ENCODE assay signal across 12 cellular contexts in the genomic region with DNA sequence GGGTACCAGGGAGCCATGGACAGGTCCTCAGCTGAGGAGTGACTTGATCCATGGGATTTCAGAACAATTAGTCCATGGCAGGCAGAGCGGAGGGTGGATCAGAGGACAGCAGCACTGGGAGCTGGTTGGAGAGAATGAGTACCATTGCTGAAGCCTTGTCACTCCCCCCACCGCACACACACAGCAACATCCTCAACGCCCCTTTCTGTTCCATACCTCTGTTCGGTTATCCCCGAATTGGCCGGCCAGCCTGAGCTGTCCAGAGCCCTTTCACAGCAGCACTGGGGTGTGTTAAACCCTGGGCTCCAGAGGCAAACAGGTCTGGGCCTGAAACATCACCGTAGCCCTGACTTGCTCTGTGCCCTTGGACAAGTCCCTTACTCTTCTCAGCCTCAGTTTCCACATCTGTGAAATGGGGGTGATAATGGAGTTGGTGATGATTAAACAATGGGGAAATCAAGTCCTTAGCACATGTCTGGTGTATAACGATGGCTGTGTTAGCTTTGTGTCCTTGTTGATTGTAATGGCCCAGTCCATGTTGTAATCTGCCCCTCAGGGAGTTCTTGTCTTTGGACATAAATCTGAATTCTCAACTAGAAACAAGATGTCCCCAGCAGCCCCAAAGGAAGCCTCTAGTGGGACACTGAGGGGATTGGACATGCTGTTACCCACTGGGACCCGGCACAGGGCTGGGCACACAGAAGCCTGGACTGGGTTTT. TPM values are rescaled to one million over a fixed set of nuclear protein-coding genes. Genes with fewer than 3 reads are reported as not detected.
DNase-seq lines count a peak whose midpoint lies in the region; ATAC-seq, FAIRE-seq and TF ChIP-seq lines count a peak whose summit lies in the region.
"Had no signal": no experiment of that assay in that cellular context is flagged by ENCODE, and none has a peak within 500 bp of the region (broad histone marks: within the 10 kb centered on the region; RNA-seq: fewer than 3 reads in every experiment).

No MANE protein-coding gene starts in this region.

- intact Hi-C loops in heart left ventricle (cut with DNase I), result loop anchor here in 6 of 10 donors (2.0 to 5.0 kb wide), 4 partner anchors 14 to 92 kb away; a partner anchor contains a TSS
- intact Hi-C loops in pancreas (cut with DNase I), result no loop called here
- intact Hi-C loops in uterus (cut with DNase I; ENCODE audit: low total_unique reads), result no loop called here

- no peak overlapping the region for H3K4me3 ChIP-seq in SK-N-SH (ENCODE audit: low read depth in 2 of 2, low read length in 1 of 2)
- H3K4me3 ChIP-seq in heart left ventricle, result no peak overlapping the region
- H3K4me3 ChIP-seq in pancreas, result no peak overlapping the region
- no peak overlapping the region for H3K4me3 ChIP-seq in uterus

- H3F3A ChIP-seq in SK-N-SH (replicated peaks; ENCODE audit: insufficient read depth), result peaks cover 21% of the 10 kb centered on the region

- TF ChIP-seq POLR2A in heart left ventricle (IDR thresholded peaks at IDR 0.05) (no peak), uterus (IDR thresholded peaks at IDR 0.05) (no peak)

- TF ChIP-seq CTCF in SK-N-SH (IDR thresholded peaks at IDR 0.05), result no peak
- TF ChIP-seq CTCF in heart left ventricle (IDR thresholded peaks at IDR 0.05), result no peak
- TF ChIP-seq CTCF in pancreas (IDR thresholded peaks at IDR 0.05), result no peak
- TF ChIP-seq CTCF in uterus (IDR thresholded peaks at IDR 0.05), result no peak

- peaks cover 47 to 97% of the 10 kb centered on the region in 2 experiments; a peak in 3 of 4 replicates for H3K4me1 ChIP-seq in SK-N-SH (ENCODE audit: control insufficient read depth in 1 of 2, insufficient read depth in 2 of 2, low read depth in 1 of 2, low read length in 1 of 2)
- H3K4me1 ChIP-seq in heart left ventricle, result peaks cover 54 to 100% (median 99%) of the 10 kb centered on the region in 12 donors
- H3K4me1 ChIP-seq in pancreas, result peaks cover 20 to 62% (median 28%) of the 10 kb centered on the region in 3 donors
- H3K4me1 ChIP-seq in uterus, result peaks cover 74 to 80% of the 10 kb centered on the region in 2 donors

- H3K36me3 ChIP-seq in SK-N-SH (replicated peaks in 1 of 2; ENCODE audit: control insufficient read depth in 1 of 2, insufficient read depth in 2 of 2, low read length in 1 of 2) (peaks cover 0 to 16% of the 10 kb centered on the region in 2 experiments), heart left ventricle (peaks cover 0 to 7% (median 0%) of the 10 kb centered on the region in 9 donors), pancreas (no peaks in the 10 kb centered on the region), uterus (no peaks in the 10 kb centered on the region)

- POLR2A ChIA-PET in SK-N-SH (lab: Yijun Ruan, JAX), result no interaction called here

- CTCF ChIA-PET in SK-N-SH (lab: Yijun Ruan, JAX), result interaction anchor here (1.4 to 1.5 kb wide), 2 partner anchors 35 to 84 kb away, joined by 3 to 9 read pairs; no protein-coding TSS in a partner anchor

- no peak for DNase-seq in SK-N-SH
- DNase-seq in heart left ventricle, result peak in 1 of 5 donors; percentile 28
- no peak for DNase-seq in pancreas
- DNase-seq in uterus, result peak; percentile 25 to 57
- DNase-seq in DMS53 (lab: John Stamatoyannopoulos, UW), result no peak
- DNase-seq: NCI-H2171 treated with DMSO at 0.1 percent for 48 hours had no signal

- ATAC-seq in SK-N-SH treated with all-trans-retinoic acid at 6 μM for 48 hours (no peak), heart left ventricle (no peak), pancreas (no peak), GM19023 (IDR thresholded peaks at IDR 0.05; ENCODE audit: unreplicated experiment) (no peak), HG03460 (IDR thresholded peaks at IDR 0.05; ENCODE audit: unreplicated experiment) (no peak)
- ATAC-seq: activated CD4-positive, CD25-positive, alpha-beta regulatory T cell treated with anti-CD3 and anti-CD28 coated beads, Interleukin-2, amount 50 U/mL, for 24 hours had no signal

- no peak for TF ChIP-seq RAD21 in SK-N-SH (IDR thresholded peaks at IDR 0.05; ENCODE audit: low read length)

- peaks cover 50% of the 10 kb centered on the region for H3K79me2 ChIP-seq in SK-N-SH (ENCODE audit: insufficient read depth)

- H3K9ac ChIP-seq in SK-N-SH, result peak overlapping the region; percentile 76; the same call in 1 of the 2 replicates

- TF ChIP-seq EP300 in SK-N-SH (IDR thresholded peaks at IDR 0.05; ENCODE audit: borderline replicate concordance in 1 of 2, low read depth in 1 of 2, low read length in 1 of 2), result no peak

- H3K9me3 ChIP-seq in SK-N-SH, result no peaks in the 10 kb centered on the region
- H3K9me3 ChIP-seq in heart left ventricle, result no peaks in the 10 kb centered on the region
- no peaks in the 10 kb centered on the region for H3K9me3 ChIP-seq in pancreas
- H3K9me3 ChIP-seq in uterus, result no peaks in the 10 kb centered on the region

- no peak for FAIRE-seq in pancreas (lab: Jason Lieb, UNC)
- FAIRE-seq: G401.6 had no signal

- H3K27me3 ChIP-seq in SK-N-SH (ENCODE audit: insufficient read depth) (no peaks in the 10 kb centered on the region), heart left ventricle (no peaks in the 10 kb centered on the region), pancreas (no peaks in the 10 kb centered on the region), uterus (no peaks in the 10 kb centered on the region)

- no peak overlapping the region for H3K4me2 ChIP-seq in SK-N-SH

- no peak overlapping the region for H2AFZ ChIP-seq in SK-N-SH (ENCODE audit: low read depth)

- WGBS in SK-N-SH (ENCODE audit: low lambda C conversion rate), result 97% methylated on average over 5 of the region's 9 CpGs
- WGBS in heart left ventricle, 4 donors, result 89 to 96% (median 92%) methylated on average over 9 of the region's 9 CpGs
- 93 to 95% methylated on average over 9 of the region's 9 CpGs for WGBS in pancreas, 2 donors

- H4K20me1 ChIP-seq in SK-N-SH (ENCODE audit: insufficient read depth), result no peaks in the 10 kb centered on the region

- H3K27ac ChIP-seq in SK-N-SH (ENCODE audit: low read depth in 2 of 2, low read length in 1 of 2) (peak overlapping the region in 1 of 2 experiments; percentile 94; a peak in 1 of 4 replicates), heart left ventricle (peak overlapping the region; percentile 96 to 100 (median 98)), pancreas (peak overlapping the region in 3 of 4 donors; percentile 68 to 89 (median 89)), uterus (peak overlapping the region; percentile 97 to 100)
- H3K27ac ChIP-seq: 22Rv1 had no signal

- H3K9me2 ChIP-seq in SK-N-SH, result no peaks in the 10 kb centered on the region

TF ChIP-seq in SK-N-SH, 30 proteins besides CTCF, POLR2A, EP300 and RAD21:
- TF ChIP-seq TCF12 (IDR thresholded peaks at IDR 0.05), result no peak

TF ChIP-seq in SK-N-SH treated with all-trans-retinoic acid at 6 μM for 48 hours, 23 proteins besides CTCF, POLR2A, EP300 and RAD21 (continues in another document):
- TF ChIP-seq ARNTL (CRISPR knock-in tag; IDR thresholded peaks at IDR 0.05; ENCODE audit: borderline replicate concordance, low read depth) (no peak), ZNF70 (CRISPR knock-in tag; IDR thresholded peaks at IDR 0.05) (no peak), GLIS3 (CRISPR knock-in tag; IDR thresholded peaks at IDR 0.05) (no peak), ZC3H10 (CRISPR knock-in tag; IDR thresholded peaks at IDR 0.05) (no peak), RARB (CRISPR knock-in tag; IDR thresholded peaks at IDR 0.05) (no peak), ZNF8 (CRISPR knock-in tag; IDR thresholded peaks at IDR 0.05) (no peak)
- TF ChIP-seq, protein P1, sequence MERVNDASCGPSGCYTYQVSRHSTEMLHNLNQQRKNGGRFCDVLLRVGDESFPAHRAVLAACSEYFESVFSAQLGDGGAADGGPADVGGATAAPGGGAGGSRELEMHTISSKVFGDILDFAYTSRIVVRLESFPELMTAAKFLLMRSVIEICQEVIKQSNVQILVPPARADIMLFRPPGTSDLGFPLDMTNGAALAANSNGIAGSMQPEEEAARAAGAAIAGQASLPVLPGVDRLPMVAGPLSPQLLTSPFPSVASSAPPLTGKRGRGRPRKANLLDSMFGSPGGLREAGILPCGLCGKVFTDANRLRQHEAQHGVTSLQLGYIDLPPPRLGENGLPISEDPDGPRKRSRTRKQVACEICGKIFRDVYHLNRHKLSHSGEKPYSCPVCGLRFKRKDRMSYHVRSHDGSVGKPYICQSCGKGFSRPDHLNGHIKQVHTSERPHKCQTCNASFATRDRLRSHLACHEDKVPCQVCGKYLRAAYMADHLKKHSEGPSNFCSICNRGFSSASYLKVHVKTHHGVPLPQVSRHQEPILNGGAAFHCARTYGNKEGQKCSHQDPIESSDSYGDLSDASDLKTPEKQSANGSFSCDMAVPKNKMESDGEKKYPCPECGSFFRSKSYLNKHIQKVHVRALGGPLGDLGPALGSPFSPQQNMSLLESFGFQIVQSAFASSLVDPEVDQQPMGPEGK (CRISPR knock-in tag; IDR thresholded peaks at IDR 0.05; ENCODE audit: borderline replicate concordance), result no peak
- TF ChIP-seq, protein P2, sequence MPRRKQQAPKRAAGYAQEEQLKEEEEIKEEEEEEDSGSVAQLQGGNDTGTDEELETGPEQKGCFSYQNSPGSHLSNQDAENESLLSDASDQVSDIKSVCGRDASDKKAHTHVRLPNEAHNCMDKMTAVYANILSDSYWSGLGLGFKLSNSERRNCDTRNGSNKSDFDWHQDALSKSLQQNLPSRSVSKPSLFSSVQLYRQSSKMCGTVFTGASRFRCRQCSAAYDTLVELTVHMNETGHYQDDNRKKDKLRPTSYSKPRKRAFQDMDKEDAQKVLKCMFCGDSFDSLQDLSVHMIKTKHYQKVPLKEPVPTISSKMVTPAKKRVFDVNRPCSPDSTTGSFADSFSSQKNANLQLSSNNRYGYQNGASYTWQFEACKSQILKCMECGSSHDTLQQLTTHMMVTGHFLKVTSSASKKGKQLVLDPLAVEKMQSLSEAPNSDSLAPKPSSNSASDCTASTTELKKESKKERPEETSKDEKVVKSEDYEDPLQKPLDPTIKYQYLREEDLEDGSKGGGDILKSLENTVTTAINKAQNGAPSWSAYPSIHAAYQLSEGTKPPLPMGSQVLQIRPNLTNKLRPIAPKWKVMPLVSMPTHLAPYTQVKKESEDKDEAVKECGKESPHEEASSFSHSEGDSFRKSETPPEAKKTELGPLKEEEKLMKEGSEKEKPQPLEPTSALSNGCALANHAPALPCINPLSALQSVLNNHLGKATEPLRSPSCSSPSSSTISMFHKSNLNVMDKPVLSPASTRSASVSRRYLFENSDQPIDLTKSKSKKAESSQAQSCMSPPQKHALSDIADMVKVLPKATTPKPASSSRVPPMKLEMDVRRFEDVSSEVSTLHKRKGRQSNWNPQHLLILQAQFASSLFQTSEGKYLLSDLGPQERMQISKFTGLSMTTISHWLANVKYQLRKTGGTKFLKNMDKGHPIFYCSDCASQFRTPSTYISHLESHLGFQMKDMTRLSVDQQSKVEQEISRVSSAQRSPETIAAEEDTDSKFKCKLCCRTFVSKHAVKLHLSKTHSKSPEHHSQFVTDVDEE (CRISPR knock-in tag; IDR thresholded peaks at IDR 0.05), result no peak

RNA-seq across cellular contexts. Expression of a gene that starts 16.9 kb away (rescaled TPM):
- 168 and 172 TPM in 2 replicates for polyA plus RNA-seq in SK-N-SH (2012; rRNA removed)
- polyA plus RNA-seq in SK-N-SH (2012; cell fraction: cytosol; rRNA removed), result 82.7 and 123 TPM in 2 replicates
- 205 and 218 TPM in 2 replicates for polyA plus RNA-seq in SK-N-SH (2012; cell fraction: nucleus; rRNA removed)
- total RNA-seq in heart left ventricle, result 1,000 to 10,000 TPM in 2 of 9 donors, 100 to 1,000 TPM in 7; 422 to 2,088 (median 703) TPM
- 100 to 1,000 TPM; 379 to 481 TPM for polyA plus RNA-seq in heart left ventricle
- total RNA-seq in pancreas, result 100 to 1,000 TPM in 3 of 6 donors, 10 to 100 TPM in 3; 44.0 to 190 (median 97.8) TPM
- polyA plus RNA-seq in pancreas, result 100 to 1,000 TPM; 154 to 193 TPM
- 1,000 to 10,000 TPM in 2 of 4 donors, 100 to 1,000 TPM in 2; 567 to 1,619 (median 884) TPM for total RNA-seq in uterus

Comparison
In these comparisons a context has a peak if more than half of its experiments do, and no peak if none do; other contexts are left out.
1. DNase-seq: peak in uterus (2 of 2); none in SK-N-SH (single experiment), pancreas (0 of 6) and DMS53 (single experiment).
2. intact Hi-C loops: an anchor here in heart left ventricle (2.0 to 5.0 kb wide); none called in pancreas and uterus.